8 cellular contexts compared by ENCODE assay signal in the genomic region with DNA sequence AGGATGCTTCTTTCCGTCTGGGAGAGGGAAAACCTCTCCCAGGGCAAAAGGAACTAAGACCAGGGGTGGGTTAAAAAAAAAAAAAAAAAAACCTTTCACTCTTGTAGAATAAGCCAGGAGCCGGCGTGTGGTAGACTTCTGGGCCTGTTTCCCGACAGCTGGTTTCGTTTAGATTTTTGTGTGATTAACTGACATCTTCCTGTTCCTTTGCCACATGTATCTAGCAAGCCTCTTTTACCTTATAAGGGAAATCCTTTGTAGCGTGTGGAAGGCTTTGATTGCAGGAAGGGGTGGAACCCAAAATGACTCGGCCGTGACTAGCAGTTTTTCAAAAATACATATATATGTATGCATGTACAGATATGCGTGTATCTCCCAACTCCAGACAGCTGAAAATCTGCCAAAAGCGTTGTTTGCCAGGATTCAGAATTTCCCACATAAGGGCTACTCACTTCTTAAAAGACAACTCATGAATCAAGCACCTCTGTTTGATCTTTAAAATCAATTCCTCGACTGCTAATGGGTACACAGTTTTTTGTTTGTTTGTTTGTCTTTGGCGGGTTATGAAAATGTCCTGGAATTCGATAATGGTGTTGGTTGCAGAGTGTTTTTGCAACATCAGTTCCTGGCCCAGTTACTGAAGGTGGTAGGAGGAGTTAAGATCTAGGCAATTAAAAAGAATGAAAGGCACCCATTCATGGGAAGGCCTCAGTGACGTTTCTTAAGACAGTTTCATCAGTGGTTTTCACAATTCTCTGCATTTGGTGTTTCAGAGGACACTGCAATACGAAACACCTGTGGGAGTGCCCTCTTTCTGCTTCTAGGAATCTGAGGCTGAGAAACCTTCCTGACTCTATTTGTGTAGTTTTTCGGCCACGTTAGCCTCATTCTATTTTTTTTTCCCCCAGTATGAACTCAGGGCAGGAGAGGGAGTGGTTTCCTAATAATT. TPM values are rescaled to one million over a fixed set of nuclear protein-coding genes. Genes with fewer than 3 reads are reported as not detected.
DNase-seq lines count a peak whose midpoint lies in the region; TF ChIP-seq lines count a peak whose summit lies in the region.

No MANE protein-coding gene starts in this region.

- H3K18ac ChIP-seq in H9 (ENCODE audit: insufficient read length, low read depth, low read length), result peak overlapping the region; percentile 89

- H3K9ac ChIP-seq in H9 (ENCODE audit: extremely low read depth, insufficient read length, low read length), result peak overlapping the region; percentile 93
- H3K9ac ChIP-seq in endocrine pancreas (ENCODE audit: control insufficient read depth, insufficient read depth, low read length), result peak overlapping the region; percentile 8

- H4K20me1 ChIP-seq in H9 (ENCODE audit: control insufficient read depth, insufficient read depth, insufficient read length), result no peaks in the 10 kb centered on the region

- H3K79me2 ChIP-seq in H9 (ENCODE audit: insufficient read depth, low read length), result peaks cover 33% of the 10 kb centered on the region; the same call in 1 of the 2 replicates

- peaks cover 14% of the 10 kb centered on the region for H3K23me2 ChIP-seq in H9 (ENCODE audit: insufficient read length, low read depth, low read length, poor library complexity, severe bottlenecking)

- CTCF ChIA-PET in activated CD4-positive, alpha-beta memory T cell treated with anti-CD3 and anti-CD28 coated beads, Interleukin-2, amount 10 ng/mL, durations not matched to agents 7 days and 5 days (lab: Charles Lee), result interaction anchor here (0.6 to 2.4 kb wide), 6 partner anchors 8 to 67 kb away, joined by 3 to 9 read pairs (median 4); no protein-coding TSS in a partner anchor

- H3K9me3 Mint-ChIP-seq in H9, result no peaks in the 10 kb centered on the region; a peak in 1 of 5 replicates
- H3K9me3 Mint-ChIP-seq in activated CD4-positive, alpha-beta memory T cell treated with anti-CD3 and anti-CD28 coated beads, Interleukin-2, amount 10 ng/mL, durations not matched to agents 7 days and 5 days, result no peaks in the 10 kb centered on the region
- H3K9me3 Mint-ChIP-seq in mesothelial cell of epicardium, result no peaks in the 10 kb centered on the region

- no peak overlapping the region for H4K8ac ChIP-seq in H9 (replicated peaks; ENCODE audit: insufficient read length, low read depth, low read length)

- H2AK5ac ChIP-seq in H9 (ENCODE audit: insufficient read length, low read length), result no peak overlapping the region

- H3K4ac ChIP-seq in H9 (ENCODE audit: low read depth, low read length), result peak overlapping the region; percentile 44; the same call in 1 of the 2 replicates

- H3K79me1 ChIP-seq in H9 (ENCODE audit: insufficient read depth, low read depth, low read length, poor library complexity, severe bottlenecking), result no peaks in the 10 kb centered on the region

- H2BK15ac ChIP-seq in H9 (ENCODE audit: low read depth, low read length), result no peak overlapping the region

- peak overlapping the region; percentile 69 for H2BK5ac ChIP-seq in H9 (ENCODE audit: insufficient read length, low read length)

- H3K36me3 ChIP-seq in endocrine pancreas (ENCODE audit: control insufficient read depth, insufficient read depth, low read length), result no peaks in the 10 kb centered on the region

- peak overlapping the region; percentile 89 for H3K27ac ChIP-seq in H9 (ENCODE audit: insufficient read length, low read depth, low read length)

- no peak overlapping the region for H3K23ac ChIP-seq in H9 (ENCODE audit: insufficient read length, low read depth, low read length)

- POLR2A ChIA-PET in activated CD4-positive, alpha-beta memory T cell treated with anti-CD3 and anti-CD28 coated beads, Interleukin-2, amount 10 ng/mL, durations not matched to agents 7 days and 5 days (lab: Charles Lee), result interaction anchor here (0.9 to 19.4 kb wide), 21 partner anchors 4 to 615 kb away, joined by 3 to 322 read pairs (median 5); a partner anchor contains a TSS

- no peak overlapping the region for H2AFZ ChIP-seq in H9 (ENCODE audit: low read length)

- H2BK120ac ChIP-seq in H9 (ENCODE audit: low read depth, low read length, poor library complexity, severe bottlenecking), result peak overlapping the region; percentile 99

- H3K4me2 ChIP-seq in H9 (ENCODE audit: insufficient read depth, insufficient read length, low read length), result peak overlapping the region; percentile 66

- DNase-seq in EL, result peak; percentile 97
- no peak for DNase-seq in H9
- DNase-seq in NCI-H446 treated with DMSO at 0.1 percent for 48 hours (lab: John Stamatoyannopoulos, UW), result peak; percentile 95
- peak; percentile 83 for DNase-seq in activated CD4-positive, alpha-beta memory T cell treated with anti-CD3 and anti-CD28 coated beads, Interleukin-2, amount 10 ng/mL, durations not matched to agents 7 days and 5 days
- DNase-seq in mesothelial cell of epicardium (ENCODE audit: low spot score in 2 of 2, unreplicated experiment in 2 of 2), result no peak
- DNase-seq in stimulated activated naive CD4-positive, alpha-beta T cell treated with Interleukin-2 at 50 U/mL for 16 hours (lab: John Stamatoyannopoulos, UW), result peak; percentile 62
- no peak for DNase-seq in GOT3 (lab: John Stamatoyannopoulos, UW)

- no peak overlapping the region for H4K5ac ChIP-seq in H9 (ENCODE audit: insufficient read length, low read depth, low read length)

- H2BK12ac ChIP-seq in H9 (ENCODE audit: insufficient read length, low read depth, low read length), result no peak overlapping the region

- H3K4me1 ChIP-seq in H9 (ENCODE audit: insufficient read depth, low read length) (peaks cover 4% of the 10 kb centered on the region), endocrine pancreas (ENCODE audit: control insufficient read depth, insufficient read depth, low read length) (no peaks in the 10 kb centered on the region)

- peak overlapping the region; percentile 95; the same call in 1 of the 2 replicates for H3K14ac ChIP-seq in H9 (ENCODE audit: insufficient read depth, low read length)

- no peak for TF ChIP-seq CTCF in H9 (conservative IDR thresholded peaks at IDR 0.05)
- no peak for TF ChIP-seq CTCF in mesothelial cell of epicardium (IDR thresholded peaks at IDR 0.05; ENCODE audit: unreplicated experiment)

- peaks cover 33 to 44% of the 10 kb centered on the region in 2 experiments for H3K4me1 Mint-ChIP-seq in H9
- H3K4me1 Mint-ChIP-seq in activated CD4-positive, alpha-beta memory T cell treated with anti-CD3 and anti-CD28 coated beads, Interleukin-2, amount 10 ng/mL, durations not matched to agents 7 days and 5 days, result peaks cover 64% of the 10 kb centered on the region
- H3K4me1 Mint-ChIP-seq in mesothelial cell of epicardium, result peaks cover 34% of the 10 kb centered on the region

- H3K27ac Mint-ChIP-seq in H9 (peak overlapping the region; percentile 90 to 98 (median 96)), mesothelial cell of epicardium (peak overlapping the region; percentile 99)
- H3K27ac Mint-ChIP-seq in activated CD4-positive, alpha-beta memory T cell treated with anti-CD3 and anti-CD28 coated beads, Interleukin-2, amount 10 ng/mL, durations not matched to agents 7 days and 5 days, result peak overlapping the region; percentile 98

- no peak overlapping the region for H4K91ac ChIP-seq in H9 (ENCODE audit: insufficient read length, low read depth, low read length)

- H3K56ac ChIP-seq in H9 (ENCODE audit: insufficient read length, low read depth, low read length), result no peak overlapping the region

- H3K4me3 Mint-ChIP-seq in H9 (peak overlapping the region; percentile 85 to 92), mesothelial cell of epicardium (peak overlapping the region; percentile 88)
- H3K4me3 Mint-ChIP-seq in activated CD4-positive, alpha-beta memory T cell treated with anti-CD3 and anti-CD28 coated beads, Interleukin-2, amount 10 ng/mL, durations not matched to agents 7 days and 5 days, result peak overlapping the region; percentile 82

- H3T11ph ChIP-seq in H9 (ENCODE audit: low read length), result peak overlapping the region; percentile 97

- H3K36me3 Mint-ChIP-seq in H9 (ENCODE audit: insufficient read depth in 1 of 3, low read depth in 3 of 3), result peaks cover 37 to 57% (median 49%) of the 10 kb centered on the region in 3 experiments
- H3K36me3 Mint-ChIP-seq in activated CD4-positive, alpha-beta memory T cell treated with anti-CD3 and anti-CD28 coated beads, Interleukin-2, amount 10 ng/mL, durations not matched to agents 7 days and 5 days (ENCODE audit: low read depth), result peaks cover 79% of the 10 kb centered on the region
- peaks cover 23% of the 10 kb centered on the region for H3K36me3 Mint-ChIP-seq in mesothelial cell of epicardium

- no peaks in the 10 kb centered on the region for H3K9me3 ChIP-seq in H9 (ENCODE audit: control insufficient read depth, low read depth, low read length)
- H3K9me3 ChIP-seq in endocrine pancreas (ENCODE audit: control insufficient read depth, low read length), result no peaks in the 10 kb centered on the region

- no peaks in the 10 kb centered on the region for H3K27me3 Mint-ChIP-seq in H9 (ENCODE audit: low read depth)
- no peaks in the 10 kb centered on the region for H3K27me3 Mint-ChIP-seq in activated CD4-positive, alpha-beta memory T cell treated with anti-CD3 and anti-CD28 coated beads, Interleukin-2, amount 10 ng/mL, durations not matched to agents 7 days and 5 days
- no peaks in the 10 kb centered on the region for H3K27me3 Mint-ChIP-seq in mesothelial cell of epicardium (ENCODE audit: low read depth)

- peak overlapping the region; percentile 64 for H3K4me3 ChIP-seq in endocrine pancreas (ENCODE audit: control insufficient read depth, insufficient read depth, low read length)

- H3K27me3 ChIP-seq in H9 (ENCODE audit: insufficient read depth, low read length) (no peaks in the 10 kb centered on the region), endocrine pancreas (ENCODE audit: control insufficient read depth, insufficient read depth, low read length) (no peaks in the 10 kb centered on the region)

- no CpG with 5 or more reads among the region's 17 CpGs for WGBS in H9 (ENCODE audit: extremely low coverage, insufficient read length, low lambda C conversion rate)

- H2BK20ac ChIP-seq in H9 (ENCODE audit: low read depth, low read length, poor library complexity, severe bottlenecking), result no peak overlapping the region

RNA-seq across cellular contexts. Expression of a gene that starts 2.7 kb away (rescaled TPM):
- total RNA-seq in H9 (2021) (431 TPM in 2 replicates), mesothelial cell of epicardium (561 to 582 TPM (median 564 TPM) in 3 replicates)
- total RNA-seq in activated CD4-positive, alpha-beta memory T cell treated with anti-CD3 and anti-CD28 coated beads, Interleukin-2, amount 10 ng/mL, durations not matched to agents 7 days and 5 days, result 100 to 1,000 TPM; 592 to 611 TPM

RNA-seq across cellular contexts. Expression of a gene that starts 32.7 kb away (rescaled TPM):
- total RNA-seq in H9 (2021), result 93.8 and 103 TPM in 2 replicates
- total RNA-seq in activated CD4-positive, alpha-beta memory T cell treated with anti-CD3 and anti-CD28 coated beads, Interleukin-2, amount 10 ng/mL, durations not matched to agents 7 days and 5 days, result 100 to 1,000 TPM; 141 to 147 TPM
- 65.6 to 70.3 TPM (median 69.4 TPM) in 3 replicates for total RNA-seq in mesothelial cell of epicardium

Comparison
In these comparisons a context has a peak if more than half of its experiments do, and no peak if none do; other contexts are left out.
1. DNase-seq: peak in EL (single experiment), NCI-H446 treated with DMSO at 0.1 percent for 48 hours (single experiment), activated CD4-positive, alpha-beta memory T cell treated with anti-CD3 and anti-CD28 coated beads, Interleukin-2, amount 10 ng/mL, durations not matched to agents 7 days and 5 days (single experiment) and stimulated activated naive CD4-positive, alpha-beta T cell treated with Interleukin-2 at 50 U/mL for 16 hours (single experiment); none in H9 (single experiment), mesothelial cell of epicardium (0 of 2) and GOT3 (single experiment).
2. Peak in every context shown above with its lines, with median percentiles within 50 percentile points of each other: H3K27ac Mint-ChIP-seq and H3K4me3 Mint-ChIP-seq.